ENCODE assay signal across 8 cellular contexts in the genomic region with DNA sequence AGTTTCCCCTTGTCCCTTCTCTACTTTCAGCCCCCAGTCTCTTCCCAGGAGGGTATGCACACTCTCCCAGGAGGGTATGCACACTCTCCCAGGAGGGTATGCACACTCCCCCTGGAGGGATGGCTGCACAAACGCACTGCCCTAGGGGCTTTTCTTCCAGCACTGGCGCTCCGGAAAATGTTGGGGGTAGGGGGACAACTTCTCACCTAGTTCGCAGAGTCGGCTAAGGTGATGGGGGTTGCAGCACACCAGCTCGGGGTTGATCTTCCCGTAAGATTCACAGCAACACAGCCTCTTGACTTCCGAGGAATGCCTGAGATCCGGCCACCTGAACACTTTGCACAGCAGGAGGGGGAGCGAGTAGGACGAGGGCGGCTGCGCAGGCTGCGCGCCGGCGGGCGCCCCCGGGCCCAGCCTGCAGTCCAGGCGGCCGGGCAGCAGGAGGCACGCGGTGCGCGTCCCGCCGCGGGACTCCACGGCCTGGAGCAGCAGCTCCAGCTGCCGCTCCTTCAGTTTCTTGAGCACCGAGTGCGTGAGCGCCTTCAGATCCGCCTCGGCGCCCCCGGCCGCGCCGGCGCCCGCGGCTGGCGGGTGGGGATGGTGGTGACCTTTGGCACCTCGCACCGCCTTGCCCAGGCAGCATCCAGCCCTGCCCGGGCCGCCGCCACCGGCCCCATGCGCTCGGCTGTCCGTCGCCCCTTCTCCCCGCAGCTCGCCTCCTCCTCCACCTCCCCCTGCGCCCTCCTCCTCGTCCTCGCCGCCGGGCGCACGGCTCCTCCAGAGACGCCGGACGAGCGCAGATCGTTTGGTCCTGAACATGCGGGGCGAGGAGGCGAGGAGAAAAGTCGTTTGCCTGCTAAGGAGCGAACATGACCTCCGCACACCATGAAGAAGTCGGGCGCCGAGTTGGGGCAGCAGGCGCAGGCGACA. TPM values are rescaled to one million over a fixed set of nuclear protein-coding genes. Genes with fewer than 3 reads are reported as not detected.
DNase-seq lines count a peak whose midpoint lies in the region; ATAC-seq and TF ChIP-seq lines count a peak whose summit lies in the region.

No MANE protein-coding gene starts in this region.

- intact Hi-C loops in activated CD4-positive, alpha-beta T cell treated with anti-CD3 and anti-CD28 coated beads, Interleukin-2, amount 10 ng/mL, durations not matched to agents 24 days and 14 days (cut with micrococcal nuclease), result loop anchor here (1.0 to 10.0 kb wide), 6 partner anchors 9 to 535 kb away; partner anchors contain the start of gene C18orf32
- intact Hi-C loops in gastrocnemius medialis (cut with DNase I; ENCODE audit: low total_unique reads), result loop anchor here (10.0 kb wide), 2 partner anchors 275 to 865 kb away; partner anchors contain the start of gene ACAA2

- H3K27ac Mint-ChIP-seq in activated CD4-positive, alpha-beta T cell treated with anti-CD3 and anti-CD28 coated beads, Interleukin-2, amount 10 ng/mL, durations not matched to agents 24 days and 14 days, result peak overlapping the region; percentile 87
- peak overlapping the region; percentile 70 for H3K27ac Mint-ChIP-seq in activated naive CD8-positive, alpha-beta T cell

- peaks cover 78% of the 10 kb centered on the region for H3K79me2 ChIP-seq in hepatocyte

- H3K36me3 ChIP-seq in hepatocyte (replicated peaks; ENCODE audit: insufficient read depth, low read depth), result no peaks in the 10 kb centered on the region
- no peaks in the 10 kb centered on the region for H3K36me3 ChIP-seq in gastrocnemius medialis

- TF ChIP-seq CTCF in hepatocyte (IDR thresholded peaks at IDR 0.05; ENCODE audit: poor library complexity) (peak; percentile 8), gastrocnemius medialis (IDR thresholded peaks at IDR 0.05 in 4 of 5, conservative IDR thresholded peaks at IDR 0.05 in 1 of 5) (peak in 4 of 5 experiments; percentile 22 to 49 (median 36))

- ATAC-seq in gastrocnemius medialis, result peak in 1 of 2 donors; percentile 4

- H3K4me1 Mint-ChIP-seq in activated CD4-positive, alpha-beta T cell treated with anti-CD3 and anti-CD28 coated beads, Interleukin-2, amount 10 ng/mL, durations not matched to agents 24 days and 14 days, result peaks cover 39% of the 10 kb centered on the region
- peaks cover 53% of the 10 kb centered on the region for H3K4me1 Mint-ChIP-seq in activated naive CD8-positive, alpha-beta T cell (ENCODE audit: low read depth)

- H3K4me2 ChIP-seq in hepatocyte, result peak overlapping the region; percentile 97

- no peaks in the 10 kb centered on the region for H3K27me3 Mint-ChIP-seq in activated CD4-positive, alpha-beta T cell treated with anti-CD3 and anti-CD28 coated beads, Interleukin-2, amount 10 ng/mL, durations not matched to agents 24 days and 14 days
- H3K27me3 Mint-ChIP-seq in activated naive CD8-positive, alpha-beta T cell, result no peaks in the 10 kb centered on the region

- peak overlapping the region; percentile 93 for H3K4me3 Mint-ChIP-seq in activated CD4-positive, alpha-beta T cell treated with anti-CD3 and anti-CD28 coated beads, Interleukin-2, amount 10 ng/mL, durations not matched to agents 24 days and 14 days
- H3K4me3 Mint-ChIP-seq in activated naive CD8-positive, alpha-beta T cell, result peak overlapping the region; percentile 97

- H4K20me1 ChIP-seq in hepatocyte (ENCODE audit: insufficient read depth, poor library complexity, severe bottlenecking), result peaks cover 64% of the 10 kb centered on the region

- under 1% methylated on average over 54 of the region's 79 CpGs for WGBS in hepatocyte (ENCODE audit: low lambda C conversion rate, missing lambda C conversion rate)

- no peaks in the 10 kb centered on the region for H3K9me2 ChIP-seq in hepatocyte (replicated peaks; ENCODE audit: insufficient read depth)

- H2AFZ ChIP-seq in hepatocyte, result no peak overlapping the region

- H3K36me3 Mint-ChIP-seq in activated CD4-positive, alpha-beta T cell treated with anti-CD3 and anti-CD28 coated beads, Interleukin-2, amount 10 ng/mL, durations not matched to agents 24 days and 14 days (ENCODE audit: low read depth), result peaks cover 38% of the 10 kb centered on the region
- peaks cover 8% of the 10 kb centered on the region for H3K36me3 Mint-ChIP-seq in activated naive CD8-positive, alpha-beta T cell

- H3K4me1 ChIP-seq in hepatocyte (ENCODE audit: insufficient read depth) (peaks cover 21% of the 10 kb centered on the region), gastrocnemius medialis (peaks cover 39 to 51% of the 10 kb centered on the region in 2 donors)

- no peaks in the 10 kb centered on the region for H3K9me3 Mint-ChIP-seq in activated CD4-positive, alpha-beta T cell treated with anti-CD3 and anti-CD28 coated beads, Interleukin-2, amount 10 ng/mL, durations not matched to agents 24 days and 14 days
- H3K9me3 Mint-ChIP-seq in activated naive CD8-positive, alpha-beta T cell (ENCODE audit: low read depth), result no peaks in the 10 kb centered on the region

- in situ Hi-C loops in gastrocnemius medialis (cut with MboI; ENCODE audit: low sequenced_read_pairs in 4 of 4), result loop anchor here in 2 of 4 donors (25.0 kb wide), 2 partner anchors 263 to 413 kb away; partner anchors contain the start of gene CTIF (in 1 of the 2)

- H3K9me3 ChIP-seq in hepatocyte (ENCODE audit: low read depth) (no peaks in the 10 kb centered on the region), gastrocnemius medialis (no peaks in the 10 kb centered on the region)

- peak; percentile 80 for DNase-seq in activated CD4-positive, alpha-beta T cell treated with anti-CD3 and anti-CD28 coated beads, Interleukin-2, amount 10 ng/mL, durations not matched to agents 24 days and 14 days
- DNase-seq in activated CD4-positive, alpha-beta T cell treated with anti-CD3 and anti-CD28 coated beads for 4 hours, result no peak
- DNase-seq in NCI-H2171 (lab: John Stamatoyannopoulos, UW) (peak; percentile 53), hepatocyte (ENCODE audit: low spot score) (peak; percentile 60), gastrocnemius medialis (no peak), T-helper 9 cell (no peak), OCI-M2 (lab: John Stamatoyannopoulos, UW; ENCODE audit: unreplicated experiment) (no peak)

- peak; percentile 31 to 34 for TF ChIP-seq POLR2A in gastrocnemius medialis (IDR thresholded peaks at IDR 0.05)

- H3K27me3 ChIP-seq in hepatocyte, result no peaks in the 10 kb centered on the region
- H3K27me3 ChIP-seq in gastrocnemius medialis, result no peaks in the 10 kb centered on the region

- H3K4me3 ChIP-seq in hepatocyte, result peak overlapping the region; percentile 92
- H3K4me3 ChIP-seq in gastrocnemius medialis, result peak overlapping the region; percentile 71 to 94 (median 85)

- H3K27ac ChIP-seq in hepatocyte (peak overlapping the region; percentile 100), gastrocnemius medialis (peak overlapping the region; percentile 90 to 100 (median 94))

RNA-seq across cellular contexts. Expression of gene SMAD7, which starts 0.9 kb away (rescaled TPM):
- total RNA-seq in activated CD4-positive, alpha-beta T cell treated with anti-CD3 and anti-CD28 coated beads, Interleukin-2, amount 10 ng/mL, durations not matched to agents 24 days and 14 days, result 21.8 and 22.4 TPM in 2 replicates
- total RNA-seq in hepatocyte, result 66.2 and 71.1 TPM in 2 replicates
- polyA plus RNA-seq in hepatocyte, result 61.5 and 65.4 TPM in 2 replicates
- total RNA-seq in gastrocnemius medialis, result 10 to 100 TPM in 3 of 4 donors, 1 to 10 TPM in 1; 9.1 to 13.4 (median 10.8) TPM

Comparison
In these comparisons a context has a peak if more than half of its experiments do, and no peak if none do; other contexts are left out.
1. DNase-seq: peak in activated CD4-positive, alpha-beta T cell treated with anti-CD3 and anti-CD28 coated beads, Interleukin-2, amount 10 ng/mL, durations not matched to agents 24 days and 14 days (single experiment), NCI-H2171 (single experiment) and hepatocyte (single experiment); none in activated CD4-positive, alpha-beta T cell treated with anti-CD3 and anti-CD28 coated beads for 4 hours (0 of 2), gastrocnemius medialis (0 of 2), T-helper 9 cell (single experiment) and OCI-M2 (single experiment).